11 cellular contexts compared by ENCODE assay signal in genomic region chr2:27766287-27766661, GRCh38. TPM values are rescaled to one million over a fixed set of nuclear protein-coding genes. Genes with fewer than 3 reads are reported as not detected.
DNase-seq lines count a peak whose midpoint lies in the region; ATAC-seq, FAIRE-seq and TF ChIP-seq lines count a peak whose summit lies in the region.
"Had no signal": no experiment of that assay in that cellular context is flagged by ENCODE, and none has a peak within 500 bp of the region (broad histone marks: within the 10 kb centered on the region; RNA-seq: fewer than 3 reads in every experiment).

No MANE protein-coding gene starts in this region.

- H3K4me3 ChIP-seq in astrocyte (ENCODE audit: insufficient read depth, low read depth, low read length) (no peak overlapping the region), suprapubic skin (peak overlapping the region; percentile 25), GM23338 (no peak overlapping the region)
- H3K4me3 ChIP-seq: SJCRH30 had no signal

- H3K36me3 ChIP-seq in astrocyte (ENCODE audit: insufficient read depth, low read length) (no peaks in the 10 kb centered on the region), suprapubic skin (no peaks in the 10 kb centered on the region), GM23338 (ENCODE audit: insufficient read depth) (no peaks in the 10 kb centered on the region)
- H3K36me3 ChIP-seq: SJCRH30 had no signal

- H2AFZ ChIP-seq in astrocyte (ENCODE audit: low read depth, low read length) (peak overlapping the region; percentile 80), GM23338 (no peak overlapping the region)

- TF ChIP-seq CTCF in astrocyte (IDR thresholded peaks at IDR 0.05; ENCODE audit: insufficient read depth, low read depth, low read length), result no peak
- TF ChIP-seq CTCF in suprapubic skin (IDR thresholded peaks at IDR 0.05), result no peak
- TF ChIP-seq CTCF in GM23338 (conservative IDR thresholded peaks at IDR 0.05; ENCODE audit: low read depth in 2 of 2), result no peak

- H3K36me3 Mint-ChIP-seq in activated naive CD4-positive, alpha-beta T cell treated with anti-CD3 and anti-CD28 coated beads, Interleukin-2, amount 50 U/mL, for 72 hours, result peaks cover 0 to 5% of the 10 kb centered on the region in 2 donors
- H3K36me3 Mint-ChIP-seq in astrocyte (ENCODE audit: low read depth, unreplicated experiment) (no peaks in the 10 kb centered on the region), memory B cell (peaks cover 2% of the 10 kb centered on the region), GM23338 (ENCODE audit: low read depth) (peaks cover 3% of the 10 kb centered on the region; the same call in 1 of the 3 replicates)
- H3K36me3 Mint-ChIP-seq: brain had no signal

- H3K79me2 ChIP-seq in astrocyte (ENCODE audit: insufficient read depth, low read length), result no peaks in the 10 kb centered on the region
- no peaks in the 10 kb centered on the region for H3K79me2 ChIP-seq in GM23338 (replicated peaks; ENCODE audit: insufficient read depth)

- H3K27me3 ChIP-seq in astrocyte (ENCODE audit: insufficient read depth, low read length) (no peaks in the 10 kb centered on the region), suprapubic skin (no peaks in the 10 kb centered on the region), GM23338 (ENCODE audit: insufficient read depth) (no peaks in the 10 kb centered on the region)
- H3K27me3 ChIP-seq: SJCRH30 had no signal

- no peak for DNase-seq in activated naive CD4-positive, alpha-beta T cell treated with anti-CD3 and anti-CD28 coated beads, Interleukin-2, amount 50 U/mL, for 72 hours (ENCODE audit: low spot score in 2 of 2)
- no peak for DNase-seq in activated naive CD4-positive, alpha-beta T cell (lab: John Stamatoyannopoulos, UW)
- DNase-seq in astrocyte (ENCODE audit: low read depth) (no peak), memory B cell (ENCODE audit: low spot score in 2 of 2) (no peak), suprapubic skin (ENCODE audit: low spot score in 2 of 2) (no peak), germinal center (ENCODE audit: low spot score) (no peak), GM23338 (ENCODE audit: low spot score) (no peak)
- DNase-seq: HCEC 1CT, SJCRH30 had no signal

- H3K9me3 ChIP-seq in astrocyte (ENCODE audit: insufficient read depth, low read depth, low read length) (no peaks in the 10 kb centered on the region), suprapubic skin (no peaks in the 10 kb centered on the region)
- H3K9me3 ChIP-seq: SJCRH30 had no signal

- H3K27ac ChIP-seq in astrocyte (ENCODE audit: low read depth, low read length), result no peak overlapping the region
- H3K27ac ChIP-seq in suprapubic skin, result no peak overlapping the region
- H3K27ac ChIP-seq in GM23338 (ENCODE audit: low read depth), result no peak overlapping the region
- H3K27ac ChIP-seq: SJCRH30 had no signal

- H3K4me2 ChIP-seq in astrocyte (ENCODE audit: low read length) (peak overlapping the region; percentile 79), GM23338 (no peak overlapping the region)

- H4K20me1 ChIP-seq in astrocyte (ENCODE audit: insufficient read depth, low read length) (no peaks in the 10 kb centered on the region), GM23338 (replicated peaks; ENCODE audit: insufficient read depth) (no peaks in the 10 kb centered on the region; the same call in 1 of the 2 replicates)

- peak overlapping the region; percentile 53 for H3K9ac ChIP-seq in astrocyte (ENCODE audit: low read length)

- 85% methylated on average over 2 of the region's 2 CpGs for WGBS in suprapubic skin

- H3K4me1 Mint-ChIP-seq in astrocyte (ENCODE audit: low read depth, unreplicated experiment) (peaks cover 24% of the 10 kb centered on the region), memory B cell (peaks cover 6% of the 10 kb centered on the region), GM23338 (peaks cover 14% of the 10 kb centered on the region; the same call in 2 of the 3 replicates)

- TF ChIP-seq POLR2A in suprapubic skin (IDR thresholded peaks at IDR 0.05), result no peak

- TF ChIP-seq EP300 in suprapubic skin (IDR thresholded peaks at IDR 0.05), result no peak

- H3K4me3 Mint-ChIP-seq in astrocyte (ENCODE audit: unreplicated experiment) (no peak overlapping the region), memory B cell (peak overlapping the region; percentile 67), GM23338 (no peak overlapping the region; the same call in 2 of the 3 replicates)
- H3K4me3 Mint-ChIP-seq: brain had no signal

- H3K9me3 Mint-ChIP-seq in activated naive CD4-positive, alpha-beta T cell treated with anti-CD3 and anti-CD28 coated beads, Interleukin-2, amount 50 U/mL, for 72 hours, result no peaks in the 10 kb centered on the region
- H3K9me3 Mint-ChIP-seq in astrocyte (ENCODE audit: unreplicated experiment) (no peaks in the 10 kb centered on the region), memory B cell (peaks cover 2% of the 10 kb centered on the region), GM23338 (no peaks in the 10 kb centered on the region)
- H3K9me3 Mint-ChIP-seq: brain had no signal

- peaks cover 1% of the 10 kb centered on the region for H3K27me3 Mint-ChIP-seq in astrocyte (ENCODE audit: low read depth, unreplicated experiment)
- peaks cover 2% of the 10 kb centered on the region for H3K27me3 Mint-ChIP-seq in memory B cell
- peaks cover 11% of the 10 kb centered on the region for H3K27me3 Mint-ChIP-seq in GM23338 (ENCODE audit: insufficient read depth, low read depth, poor library complexity)

- peak overlapping the region; percentile 77 to 79 for H3K27ac Mint-ChIP-seq in activated naive CD4-positive, alpha-beta T cell treated with anti-CD3 and anti-CD28 coated beads, Interleukin-2, amount 50 U/mL, for 72 hours
- H3K27ac Mint-ChIP-seq in astrocyte (ENCODE audit: unreplicated experiment) (peak overlapping the region; percentile 38), memory B cell (no peak overlapping the region), GM23338 (no peak overlapping the region)
- H3K27ac Mint-ChIP-seq: brain had no signal

- no peak for ATAC-seq in activated naive CD4-positive, alpha-beta T cell treated with anti-CD3 and anti-CD28 coated beads, Interleukin-2, amount 50 U/mL, for 72 hours
- ATAC-seq in memory B cell (ENCODE audit: low read depth), result no peak
- no peak for ATAC-seq in GM23338
- no peak for ATAC-seq in HG02798 (IDR thresholded peaks at IDR 0.05; ENCODE audit: poor library complexity, unreplicated experiment)

- H3F3A ChIP-seq in GM23338 (replicated peaks; ENCODE audit: low read depth), result no peaks in the 10 kb centered on the region

- FAIRE-seq in astrocyte (lab: Jason Lieb, UNC), result no peak

- H3K4me1 ChIP-seq in astrocyte (ENCODE audit: insufficient read depth, low read length), result peaks cover 23% of the 10 kb centered on the region
- H3K4me1 ChIP-seq in suprapubic skin, result peaks cover 15% of the 10 kb centered on the region
- peaks cover 4% of the 10 kb centered on the region; the same call in 1 of the 2 replicates for H3K4me1 ChIP-seq in GM23338 (ENCODE audit: insufficient read depth)

- no peaks in the 10 kb centered on the region for H3K9me2 ChIP-seq in GM23338 (ENCODE audit: insufficient read depth)

TF ChIP-seq in GM23338, 12 proteins besides CTCF, POLR2A, EP300 and RAD21 (continues in another document):
- TF ChIP-seq NANOG (IDR thresholded peaks at IDR 0.05; ENCODE audit: borderline replicate concordance) (no peak), EZH2phosphoT487 (IDR thresholded peaks at IDR 0.05; ENCODE audit: unreplicated experiment) (no peak)

RNA-seq across cellular contexts. Expression of gene MRPL33, which starts 5.2 kb away (rescaled TPM):
- total RNA-seq in activated naive CD4-positive, alpha-beta T cell treated with anti-CD3 and anti-CD28 coated beads, Interleukin-2, amount 50 U/mL, for 72 hours, result 10 to 100 TPM; 61.7 to 70.5 TPM
- total RNA-seq in astrocyte (80.7 and 85.3 TPM in 2 replicates), suprapubic skin (10 to 100 TPM; 30.7 to 82.2 (median 56.3) TPM)
- total RNA-seq in GM23338 (2014; rRNA removed; shearing (Covaris generic)), result 80.5 and 83.9 TPM in 2 replicates
- polyA plus RNA-seq in GM23338 (2016; fragmentation: Nextera tagmentation; extraction: Ambion mirVana), result 292 and 310 TPM in 2 replicates

Comparison
In these comparisons a context has a peak if more than half of its experiments do, and no peak if none do; other contexts are left out.
1. H3K27ac Mint-ChIP-seq: peak in activated naive CD4-positive, alpha-beta T cell treated with anti-CD3 and anti-CD28 coated beads, Interleukin-2, amount 50 U/mL, for 72 hours (2 of 2) and astrocyte (single experiment); none in memory B cell (single experiment) and GM23338 (single experiment).